In the genomic region with DNA sequence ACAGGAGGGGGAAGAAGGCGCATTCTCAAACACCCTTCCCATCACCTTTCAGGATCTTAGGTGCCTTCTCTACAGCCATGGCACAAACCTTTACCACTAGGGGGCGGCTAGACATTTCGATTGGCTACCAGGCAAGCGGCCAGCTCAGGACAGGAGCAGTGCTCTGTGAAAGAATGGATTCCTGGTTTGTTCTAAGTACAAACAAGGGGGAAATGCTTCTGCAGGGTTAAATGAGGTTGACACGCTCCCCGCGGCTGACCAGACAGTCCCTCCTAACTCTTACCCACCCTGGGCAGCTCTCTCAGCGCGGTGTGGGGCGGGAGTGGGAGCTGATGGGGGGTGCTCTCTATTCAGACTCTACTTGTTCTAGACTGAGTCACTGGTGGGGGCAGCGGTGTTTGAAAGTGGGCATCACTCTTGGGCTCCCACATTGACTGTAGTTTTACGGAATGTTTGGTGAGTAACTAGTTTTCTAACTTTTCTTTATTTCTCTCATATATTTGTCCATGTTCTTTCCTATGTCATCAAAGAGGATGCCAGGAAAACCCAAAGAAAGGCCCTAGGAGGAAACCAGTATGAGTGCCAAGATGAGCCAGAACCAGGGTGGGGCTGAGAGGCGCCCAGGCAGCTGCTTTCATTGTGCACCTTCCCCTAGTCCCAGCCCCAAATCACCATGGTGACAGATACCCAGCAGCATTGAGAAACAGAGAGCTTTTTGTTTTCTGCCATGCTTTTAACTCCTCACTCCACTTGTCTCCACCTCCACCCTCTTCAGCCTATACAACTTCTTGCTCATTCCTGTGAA, we compare ENCODE assay signal across 8 cellular contexts.
A peak's percentile ranks its signal among the peaks of the same experiment; 100 is the strongest.
DNase-seq lines count a peak whose midpoint lies in the region; ATAC-seq and TF ChIP-seq lines count a peak whose summit lies in the region.

No MANE protein-coding gene starts in this region.

- H4K12ac ChIP-seq in trophoblast cell (ENCODE audit: low read depth, low read length) = no peak overlapping the region

- H3K4me1 ChIP-seq in GM23248 (ENCODE audit: insufficient read depth) = peaks cover 8% of the 10 kb centered on the region
- H3K4me1 ChIP-seq in NT2/D1 (ENCODE audit: insufficient read depth, insufficient read length) = peaks cover 3% of the 10 kb centered on the region
- H3K4me1 ChIP-seq in cardiac muscle cell (ENCODE audit: low read depth) = no peaks in the 10 kb centered on the region
- peaks cover 0 to 2% of the 10 kb centered on the region in 2 experiments for H3K4me1 ChIP-seq in trophoblast cell (ENCODE audit: control insufficient read depth in 1 of 2, insufficient read depth in 2 of 2, low read length in 2 of 2)

- no peak overlapping the region for H3K14ac ChIP-seq in trophoblast cell (ENCODE audit: low read length)

- no peak overlapping the region for H3K4ac ChIP-seq in trophoblast cell (ENCODE audit: low read depth, low read length)

- H3K18ac ChIP-seq in trophoblast cell (ENCODE audit: low read length) = no peak overlapping the region

- 16 to 18% methylated on average over 13 of the region's 13 CpGs for WGBS in GM23248 (ENCODE audit: low coverage in 1 of 2, low lambda C conversion rate in 2 of 2, missing lambda C conversion rate in 2 of 2), 2 experiments
- WGBS in trophoblast cell (ENCODE audit: extremely low coverage, insufficient coverage, insufficient read length) = no CpG with 5 or more reads among the region's 13 CpGs

- TF ChIP-seq CTCF in GM10248 (IDR thresholded peaks at IDR 0.05; ENCODE audit: control extremely low read depth, extremely low read depth, low read depth, missing control alignments) = peak; percentile 80
- TF ChIP-seq CTCF in cardiac muscle cell (IDR thresholded peaks at IDR 0.05; ENCODE audit: low read depth, low read length) = peak; percentile 91

- H2BK5ac ChIP-seq in trophoblast cell (ENCODE audit: low read depth, low read length, poor library complexity) = no peak overlapping the region

- H2BK12ac ChIP-seq in trophoblast cell (ENCODE audit: low read length) = no peak overlapping the region

- H3K79me1 ChIP-seq in trophoblast cell (ENCODE audit: low read length) = no peaks in the 10 kb centered on the region

- H3K4me2 ChIP-seq in GM23248 (ENCODE audit: unreplicated experiment) (no peak overlapping the region), trophoblast cell (ENCODE audit: low read length) (peak overlapping the region; percentile 31)

- H3K27ac ChIP-seq in GM23248 (no peak overlapping the region), cardiac muscle cell (no peak overlapping the region), trophoblast cell (ENCODE audit: low read depth, low read length) (no peak overlapping the region)

- POLR2A ChIA-PET in GM10248 (lab: Yijun Ruan, JAX) = no interaction called here

- no peak overlapping the region for H3K23ac ChIP-seq in trophoblast cell (ENCODE audit: low read length)

- CTCF ChIA-PET in GM10248 (lab: Yijun Ruan, JAX) = interaction anchor here (0.7 to 3.5 kb wide), 21 partner anchors 10 to 466 kb away, joined by 3 to 22 read pairs (median 4); no protein-coding TSS in a partner anchor

- in situ Hi-C loops in GM23248 (cut with MboI) = loop anchor here (10.0 kb wide), 1 partner anchor 111 kb away; no protein-coding TSS in a partner anchor

- no peaks in the 10 kb centered on the region for H3K9me3 ChIP-seq in GM23248 (ENCODE audit: low read depth)
- H3K9me3 ChIP-seq in NT2/D1 (ENCODE audit: insufficient read depth, low read length) = no peaks in the 10 kb centered on the region
- no peaks in the 10 kb centered on the region for H3K9me3 ChIP-seq in cardiac muscle cell (ENCODE audit: low read depth)
- H3K9me3 ChIP-seq in trophoblast cell (ENCODE audit: insufficient read depth, low read depth, low read length) = no peaks in the 10 kb centered on the region

- DNase-seq in GM10248 (ENCODE audit: extremely low spot score) (peak; percentile 61), GM23248 (peak; percentile 93), KG1 (lab: John Stamatoyannopoulos, UW) (peak; percentile 46), NT2/D1 (ENCODE audit: low read depth, low spot score) (peak; percentile 82), cardiac muscle cell (ENCODE audit: low read depth in 1 of 2, low spot score in 1 of 2) (peak; percentile 92 to 95), trophoblast cell (peak; percentile 73 to 89)
- DNase-seq in activated naive CD4-positive, alpha-beta T cell treated with anti-CD3 and anti-CD28 coated beads, Interleukin-2, amount 50 U/mL, for 72 hours (ENCODE audit: low spot score in 2 of 2) = peak; percentile 57
- no peak for DNase-seq in activated CD4-positive, CD25-positive, alpha-beta regulatory T cell treated with anti-CD3 and anti-CD28 coated beads, Interleukin-2, amount 50 U/mL, for 72 hours

- H3K36me3 ChIP-seq in GM23248 (ENCODE audit: low read depth) (no peaks in the 10 kb centered on the region), NT2/D1 (ENCODE audit: insufficient read depth, insufficient read length, low read length) (no peaks in the 10 kb centered on the region), cardiac muscle cell (no peaks in the 10 kb centered on the region), trophoblast cell (ENCODE audit: control insufficient read depth in 1 of 2, insufficient read depth in 2 of 2, low read length in 2 of 2) (no peaks in the 10 kb centered on the region)

- no peaks in the 10 kb centered on the region for H3F3A ChIP-seq in GM23248 (ENCODE audit: insufficient read depth)

- H4K8ac ChIP-seq in trophoblast cell (ENCODE audit: low read depth, low read length) = no peak overlapping the region

- no peaks in the 10 kb centered on the region for H3K9me2 ChIP-seq in GM23248 (ENCODE audit: insufficient read depth)

- no peaks in the 10 kb centered on the region for H4K20me1 ChIP-seq in GM23248 (ENCODE audit: insufficient read depth)

- H3K27ac Mint-ChIP-seq in activated naive CD4-positive, alpha-beta T cell treated with anti-CD3 and anti-CD28 coated beads, Interleukin-2, amount 50 U/mL, for 72 hours = no peak overlapping the region

- H3K27me3 ChIP-seq in GM23248 (replicated peaks; ENCODE audit: insufficient read depth) = peaks cover 10% of the 10 kb centered on the region; the same call in 1 of the 2 replicates
- H3K27me3 ChIP-seq in NT2/D1 (ENCODE audit: insufficient read depth, insufficient read length) = no peaks in the 10 kb centered on the region
- H3K27me3 ChIP-seq in cardiac muscle cell = no peaks in the 10 kb centered on the region
- H3K27me3 ChIP-seq in trophoblast cell (ENCODE audit: insufficient read depth, low read length) = no peaks in the 10 kb centered on the region

- no peaks in the 10 kb centered on the region for H3K36me3 Mint-ChIP-seq in activated naive CD4-positive, alpha-beta T cell treated with anti-CD3 and anti-CD28 coated beads, Interleukin-2, amount 50 U/mL, for 72 hours

- no peak overlapping the region for H4K91ac ChIP-seq in trophoblast cell (ENCODE audit: low read depth, low read length)

- peak; percentile 62 to 79 for ATAC-seq in activated naive CD4-positive, alpha-beta T cell treated with anti-CD3 and anti-CD28 coated beads, Interleukin-2, amount 50 U/mL, for 72 hours

- H3K9me3 Mint-ChIP-seq in activated naive CD4-positive, alpha-beta T cell treated with anti-CD3 and anti-CD28 coated beads, Interleukin-2, amount 50 U/mL, for 72 hours = no peaks in the 10 kb centered on the region

- H2BK120ac ChIP-seq in trophoblast cell (ENCODE audit: insufficient read depth, low read length, poor library complexity) = no peak overlapping the region

- H3K9ac ChIP-seq in GM23248 (no peak overlapping the region), NT2/D1 (ENCODE audit: insufficient read length, low read depth) (no peak overlapping the region), trophoblast cell (ENCODE audit: low read length) (no peak overlapping the region)

- H2AFZ ChIP-seq in GM23248 (peak overlapping the region; percentile 70), trophoblast cell (ENCODE audit: insufficient read depth, low read length, poor library complexity) (no peak overlapping the region)

- no peak overlapping the region for H2AK5ac ChIP-seq in trophoblast cell (ENCODE audit: low read length)

- H3K79me2 ChIP-seq in GM23248 (ENCODE audit: insufficient read depth) (no peaks in the 10 kb centered on the region), trophoblast cell (ENCODE audit: control insufficient read depth, insufficient read depth, low read length, poor library complexity) (no peaks in the 10 kb centered on the region)

- no peak overlapping the region for H3K4me3 ChIP-seq in GM23248
- H3K4me3 ChIP-seq in NT2/D1 (ENCODE audit: insufficient read length, low read depth) = no peak overlapping the region
- H3K4me3 ChIP-seq in cardiac muscle cell = no peak overlapping the region
- no peak overlapping the region for H3K4me3 ChIP-seq in trophoblast cell (ENCODE audit: low read depth, low read length)
